8 cellular contexts compared by ENCODE assay signal in genomic region chrX:101407748-101408529, GRCh38. TPM values are rescaled to one million over a fixed set of nuclear protein-coding genes. Genes with fewer than 3 reads are reported as not detected.
DNase-seq lines count a peak whose midpoint lies in the region; ATAC-seq and TF ChIP-seq lines count a peak whose summit lies in the region.

GLA (minus strand) TSS chrX:101407925; CDS start chrX:101407903, 22 bp downstream.
A gene with protein sequence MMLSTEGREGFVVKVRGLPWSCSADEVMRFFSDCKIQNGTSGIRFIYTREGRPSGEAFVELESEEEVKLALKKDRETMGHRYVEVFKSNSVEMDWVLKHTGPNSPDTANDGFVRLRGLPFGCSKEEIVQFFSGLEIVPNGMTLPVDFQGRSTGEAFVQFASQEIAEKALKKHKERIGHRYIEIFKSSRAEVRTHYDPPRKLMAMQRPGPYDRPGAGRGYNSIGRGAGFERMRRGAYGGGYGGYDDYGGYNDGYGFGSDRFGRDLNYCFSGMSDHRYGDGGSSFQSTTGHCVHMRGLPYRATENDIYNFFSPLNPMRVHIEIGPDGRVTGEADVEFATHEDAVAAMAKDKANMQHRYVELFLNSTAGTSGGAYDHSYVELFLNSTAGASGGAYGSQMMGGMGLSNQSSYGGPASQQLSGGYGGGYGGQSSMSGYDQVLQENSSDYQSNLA (plus strand): TSS chrX:101408222. CDS start chrX:101411989, 3,767 bp downstream.

- CTCF ChIA-PET in activated CD4-positive, alpha-beta memory T cell treated with anti-CD3 and anti-CD28 coated beads for 36 hours (lab: Charles Lee), result no interaction called here

- peak; percentile 88 for ATAC-seq in GM19438 (IDR thresholded peaks at IDR 0.05; ENCODE audit: low read depth, unreplicated experiment)
- peak; percentile 94 for ATAC-seq in HG03575 (IDR thresholded peaks at IDR 0.05; ENCODE audit: extremely low read depth, insufficient number of reproducible peaks, low FRiP score, unreplicated experiment)

- no peak for TF ChIP-seq RAD21 in liver (IDR thresholded peaks at IDR 0.05)

- H3K36me3 ChIP-seq in liver (ENCODE audit: control insufficient read depth in 4 of 4, insufficient read depth in 3 of 4, low read depth in 1 of 4, low read length in 3 of 4), result peaks cover under 1 to 9% (median 5%) of the 10 kb centered on the region in 4 donors

- POLR2A ChIA-PET in activated CD4-positive, alpha-beta memory T cell treated with anti-CD3 and anti-CD28 coated beads for 36 hours (lab: Charles Lee), result interaction anchor here (0.7 to 1.3 kb wide), 4 partner anchors 10 to 262 kb away, joined by 3 to 5 read pairs (median 4); partner anchors contain the start of gene RPL36A

- peaks cover 0 to 32% (median 4%) of the 10 kb centered on the region in 45 donors for H3K27me3 ChIP-seq in dorsolateral prefrontal cortex
- H3K27me3 ChIP-seq in liver (ENCODE audit: control insufficient read depth in 4 of 4, insufficient read depth in 4 of 4, low read length in 3 of 4), result no peaks in the 10 kb centered on the region

- no peaks in the 10 kb centered on the region for H3K27me3 Mint-ChIP-seq in CD14-positive monocyte (ENCODE audit: low read depth in 3 of 3)
- H3K27me3 Mint-ChIP-seq in activated CD4-positive, alpha-beta memory T cell treated with anti-CD3 and anti-CD28 coated beads for 36 hours, result peaks cover 2% of the 10 kb centered on the region

- H3K9ac ChIP-seq in liver (ENCODE audit: low read depth in 1 of 2, low read length in 2 of 2), result peak within 1 kb of the TSS; percentile 84 to 92

- peaks cover 0 to 11% (median 3%) of the 10 kb centered on the region in 7 donors for H3K9me3 Mint-ChIP-seq in CD14-positive monocyte
- no peaks in the 10 kb centered on the region for H3K9me3 Mint-ChIP-seq in activated CD4-positive, alpha-beta memory T cell treated with anti-CD3 and anti-CD28 coated beads for 36 hours

- peak within 1 kb of the TSS; percentile 75 to 99 (median 93) for H3K27ac ChIP-seq in dorsolateral prefrontal cortex
- H3K27ac ChIP-seq in liver (ENCODE audit: low read depth in 1 of 2, low read length in 2 of 2), result peak within 1 kb of the TSS; percentile 95 to 96

- peak within 1 kb of the TSS; percentile 97 to 98 for H3K4me3 Mint-ChIP-seq in CD14-positive monocyte
- peak within 1 kb of the TSS; percentile 89 for H3K4me3 Mint-ChIP-seq in activated CD4-positive, alpha-beta memory T cell treated with anti-CD3 and anti-CD28 coated beads for 36 hours

- peak within 1 kb of the TSS; percentile 34 to 83 (median 70) for H3K4me3 ChIP-seq in dorsolateral prefrontal cortex
- peak within 1 kb of the TSS; percentile 69 to 85 (median 73) for H3K4me3 ChIP-seq in liver (ENCODE audit: low read depth in 1 of 3, low read length in 3 of 3)

- WGBS in liver, result under 1% methylated on average over 46 of the region's 47 CpGs

- no peak for TF ChIP-seq CTCF in CD14-positive monocyte (IDR thresholded peaks at IDR 0.05)
- TF ChIP-seq CTCF in dorsolateral prefrontal cortex (IDR thresholded peaks at IDR 0.05 in 54 of 56, conservative IDR thresholded peaks at IDR 0.05 in 2 of 56; ENCODE audit: low read depth in 1 of 56, partially characterized antibody in 56 of 56), result peak in 7 of 56 donors; percentile 1 to 25 (median 14)
- no peak for TF ChIP-seq CTCF in liver (IDR thresholded peaks at IDR 0.05; ENCODE audit: low read depth, low read length, missing input control)

- intact Hi-C loops in CD14-positive monocyte (cut with micrococcal nuclease), result loop anchor here in 1 of 2 donors (2.0 to 10.0 kb wide), 2 partner anchors 15 to 527 kb away; partner anchors contain the start of gene ZMAT1
- intact Hi-C loops in activated CD4-positive, alpha-beta memory T cell treated with anti-CD3 and anti-CD28 coated beads for 36 hours (cut with micrococcal nuclease), result loop anchor here (1.0 to 10.0 kb wide), 6 partner anchors 10 to 1247 kb away; partner anchors contain the start of genes CENPI, GPRASP1, TIMM8A and ZMAT1
- intact Hi-C loops in dorsolateral prefrontal cortex (cut with DNase I), result no loop called here

- H3K9me3 ChIP-seq in liver (ENCODE audit: control insufficient read depth in 4 of 4, low read length in 3 of 4), result no peaks in the 10 kb centered on the region

- H3K4me1 ChIP-seq in liver (ENCODE audit: control insufficient read depth in 4 of 4, insufficient read depth in 4 of 4, low read length in 3 of 4), result peaks cover 1 to 21% (median 9%) of the 10 kb centered on the region in 4 donors

- DNase-seq in CD14-positive monocyte (ENCODE audit: low spot score), result peak; percentile 92
- peak; percentile 98 for DNase-seq in NCI-H82 treated with DMSO at 0.1 percent for 48 hours (lab: John Stamatoyannopoulos, UW; ENCODE audit: unreplicated experiment)
- peak; percentile 94 for DNase-seq in activated CD4-positive, alpha-beta memory T cell treated with anti-CD3 and anti-CD28 coated beads for 36 hours
- peak; percentile 83 to 98 (median 90) for DNase-seq in dorsolateral prefrontal cortex
- DNase-seq in stimulated activated CD4-positive, alpha-beta T cell treated with anti-CD3 and anti-CD28 coated beads, Interleukin-4, amount 100 ng/mL, for 24 hours, result peak; percentile 88

- H3K4me1 Mint-ChIP-seq in CD14-positive monocyte, result peaks cover 29% of the 10 kb centered on the region
- peaks cover 25% of the 10 kb centered on the region for H3K4me1 Mint-ChIP-seq in activated CD4-positive, alpha-beta memory T cell treated with anti-CD3 and anti-CD28 coated beads for 36 hours (ENCODE audit: low read depth)

- peaks cover 15 to 19% of the 10 kb centered on the region in 2 donors for H3K36me3 Mint-ChIP-seq in CD14-positive monocyte
- peaks cover 18% of the 10 kb centered on the region for H3K36me3 Mint-ChIP-seq in activated CD4-positive, alpha-beta memory T cell treated with anti-CD3 and anti-CD28 coated beads for 36 hours

- H3K27ac Mint-ChIP-seq in CD14-positive monocyte, result peak within 1 kb of the TSS; percentile 96 to 99 (median 99)
- peak within 1 kb of the TSS; percentile 98 for H3K27ac Mint-ChIP-seq in activated CD4-positive, alpha-beta memory T cell treated with anti-CD3 and anti-CD28 coated beads for 36 hours

TF ChIP-seq in liver, 16 proteins besides CTCF, POLR2A, EP300 and RAD21 (continues in another document):
- TF ChIP-seq TAF1 (conservative IDR thresholded peaks at IDR 0.05), result no peak
- peak in 1 of 2 donors; percentile 15 for TF ChIP-seq HNF4A (conservative IDR thresholded peaks at IDR 0.05)
- no peak for TF ChIP-seq HNF4G (IDR thresholded peaks at IDR 0.05)
- TF ChIP-seq YY1 (IDR thresholded peaks at IDR 0.05), result peak; percentile 66
- peak; percentile 42 to 47 for TF ChIP-seq JUND (IDR thresholded peaks at IDR 0.05)
- no peak for TF ChIP-seq FOXA2 (IDR thresholded peaks at IDR 0.05)
- peak in 1 of 2 donors; percentile 18 for TF ChIP-seq EGR1 (IDR thresholded peaks at IDR 0.05; ENCODE audit: low read depth in 2 of 2)
- TF ChIP-seq, protein P1, sequence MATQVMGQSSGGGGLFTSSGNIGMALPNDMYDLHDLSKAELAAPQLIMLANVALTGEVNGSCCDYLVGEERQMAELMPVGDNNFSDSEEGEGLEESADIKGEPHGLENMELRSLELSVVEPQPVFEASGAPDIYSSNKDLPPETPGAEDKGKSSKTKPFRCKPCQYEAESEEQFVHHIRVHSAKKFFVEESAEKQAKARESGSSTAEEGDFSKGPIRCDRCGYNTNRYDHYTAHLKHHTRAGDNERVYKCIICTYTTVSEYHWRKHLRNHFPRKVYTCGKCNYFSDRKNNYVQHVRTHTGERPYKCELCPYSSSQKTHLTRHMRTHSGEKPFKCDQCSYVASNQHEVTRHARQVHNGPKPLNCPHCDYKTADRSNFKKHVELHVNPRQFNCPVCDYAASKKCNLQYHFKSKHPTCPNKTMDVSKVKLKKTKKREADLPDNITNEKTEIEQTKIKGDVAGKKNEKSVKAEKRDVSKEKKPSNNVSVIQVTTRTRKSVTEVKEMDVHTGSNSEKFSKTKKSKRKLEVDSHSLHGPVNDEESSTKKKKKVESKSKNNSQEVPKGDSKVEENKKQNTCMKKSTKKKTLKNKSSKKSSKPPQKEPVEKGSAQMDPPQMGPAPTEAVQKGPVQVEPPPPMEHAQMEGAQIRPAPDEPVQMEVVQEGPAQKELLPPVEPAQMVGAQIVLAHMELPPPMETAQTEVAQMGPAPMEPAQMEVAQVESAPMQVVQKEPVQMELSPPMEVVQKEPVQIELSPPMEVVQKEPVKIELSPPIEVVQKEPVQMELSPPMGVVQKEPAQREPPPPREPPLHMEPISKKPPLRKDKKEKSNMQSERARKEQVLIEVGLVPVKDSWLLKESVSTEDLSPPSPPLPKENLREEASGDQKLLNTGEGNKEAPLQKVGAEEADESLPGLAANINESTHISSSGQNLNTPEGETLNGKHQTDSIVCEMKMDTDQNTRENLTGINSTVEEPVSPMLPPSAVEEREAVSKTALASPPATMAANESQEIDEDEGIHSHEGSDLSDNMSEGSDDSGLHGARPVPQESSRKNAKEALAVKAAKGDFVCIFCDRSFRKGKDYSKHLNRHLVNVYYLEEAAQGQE (IDR thresholded peaks at IDR 0.05), result peak; percentile 84
- TF ChIP-seq, protein P2, sequence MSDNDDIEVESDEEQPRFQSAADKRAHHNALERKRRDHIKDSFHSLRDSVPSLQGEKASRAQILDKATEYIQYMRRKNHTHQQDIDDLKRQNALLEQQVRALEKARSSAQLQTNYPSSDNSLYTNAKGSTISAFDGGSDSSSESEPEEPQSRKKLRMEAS (IDR thresholded peaks at IDR 0.05), result peak; percentile 5
- peak; percentile 20 to 79 for TF ChIP-seq GABPA (IDR thresholded peaks at IDR 0.05 in 1 of 2, conservative IDR thresholded peaks at IDR 0.05 in 1 of 2)
- peak; percentile 70 for TF ChIP-seq SP1 (IDR thresholded peaks at IDR 0.05)
- TF ChIP-seq ATF3 (IDR thresholded peaks at IDR 0.05), result no peak
- no peak for TF ChIP-seq NR2F2 (IDR thresholded peaks at IDR 0.05)

RNA-seq across cellular contexts. Expression of gene GLA, which starts in this region (rescaled TPM):
- polyA plus RNA-seq in CD14-positive monocyte, result 10 to 100 TPM; 64.0 to 80.0 TPM
- total RNA-seq in activated CD4-positive, alpha-beta memory T cell treated with anti-CD3 and anti-CD28 coated beads for 36 hours, result 10 to 100 TPM; 40.4 to 43.6 TPM
- total RNA-seq in dorsolateral prefrontal cortex, result 10 to 100 TPM in 117 of 120 experiments, 1 to 10 TPM in 3; 8.9 to 38.7 (median 15.0) TPM
- 10 to 100 TPM; 11.8 to 16.3 TPM for total RNA-seq in liver
- polyA plus RNA-seq in liver, result 10 to 100 TPM in 1 of 2 donors, 1 to 10 TPM in 1; 9.5 to 14.5 TPM

RNA-seq across cellular contexts. Expression of the second gene that starts in this region (rescaled TPM):
- polyA plus RNA-seq in CD14-positive monocyte, result 100 to 1,000 TPM; 118 to 163 TPM
- 10 to 100 TPM; 32.5 to 33.8 TPM for total RNA-seq in activated CD4-positive, alpha-beta memory T cell treated with anti-CD3 and anti-CD28 coated beads for 36 hours
- 100 to 1,000 TPM in 8 of 120 experiments, 10 to 100 TPM in 112; 46.4 to 112 (median 81.5) TPM for total RNA-seq in dorsolateral prefrontal cortex
- total RNA-seq in liver, result 10 to 100 TPM; 31.5 to 36.2 TPM
- 10 to 100 TPM; 33.3 to 36.9 TPM for polyA plus RNA-seq in liver

Comparison
In these comparisons a context has a peak if more than half of its experiments do, and no peak if none do; other contexts are left out.
1. Peak in every context shown above with its lines: DNase-seq, ATAC-seq, H3K4me3 ChIP-seq and H3K27ac ChIP-seq.
2. RNA of gene GLA (polyA plus RNA-seq): 64.0 to 80.0 TPM in CD14-positive monocyte; 9.5 to 14.5 TPM in liver; every median in the first group is over 4 times any median in the second.